ENCODE assay signal across 29 cellular contexts in the genomic region with DNA sequence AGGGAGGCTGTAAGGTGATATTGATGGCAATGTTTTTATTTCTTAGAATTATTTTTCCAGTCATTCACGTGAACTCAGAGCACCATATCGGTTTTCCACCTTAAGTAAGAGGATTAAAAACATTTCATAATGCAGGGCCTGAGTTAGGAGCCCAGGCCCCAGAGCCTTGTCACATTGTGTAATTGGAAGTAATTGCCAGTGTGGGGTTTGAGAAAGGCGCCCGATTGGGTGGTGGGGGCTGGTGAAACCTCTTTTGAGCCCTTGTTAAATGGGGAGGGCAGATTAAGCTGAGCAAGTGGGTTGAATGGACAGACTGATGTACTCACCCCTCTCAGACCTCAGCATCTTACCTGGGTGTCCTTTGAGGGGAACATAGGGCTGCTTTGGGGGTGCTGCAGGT.
"Had no signal": no experiment of that assay in that cellular context is flagged by ENCODE, and none has a peak within 500 bp of the region (broad histone marks: within the 10 kb centered on the region; RNA-seq: fewer than 3 reads in every experiment).

No MANE protein-coding gene starts in this region.

- DNase-seq: activated CD4-positive, alpha-beta T cell treated with anti-CD3 and anti-CD28 coated beads for 4 hours; activated CD4-positive, alpha-beta T cell treated with anti-CD3 and anti-CD28 coated beads, Interleukin-2, amount 50 U/mL, for 4 hours; activated effector memory CD4-positive, alpha-beta T cell treated with Interleukin-2 at 50 U/mL for 16 hours; activated naive CD4-positive, alpha-beta T cell treated with Interleukin-2 at 50 U/mL for 16 hours; adrenal gland; body of pancreas; cerebellar nuclear complex; colonic mucosa; effector memory CD4-positive, alpha-beta T cell; erythroblast; gastrocnemius medialis; glutamatergic neuron; islet precursor cell; left ventricle myocardium inferior; naive thymus-derived CD4-positive, alpha-beta T cell; occipital lobe; stimulated activated CD4-positive, alpha-beta T cell treated with anti-CD3 and anti-CD28 coated beads, Interleukin-12 subunit alpha, Interleukin-12 subunit beta, amount 100 ng/mL, for 4 hours; stimulated activated CD4-positive, alpha-beta T cell treated with anti-CD3 and anti-CD28 coated beads, Interleukin-4, amount 100 ng/mL, for 24 hours; T-helper 1 cell; upper lobe of left lung had no signal

- H3K27ac Mint-ChIP-seq: activated naive CD8-positive, alpha-beta T cell; mesothelial cell of epicardium; naive thymus-derived CD4-positive, alpha-beta T cell; stimulated activated effector memory CD8-positive, alpha-beta T cell treated with anti-CD3 and anti-CD28 coated beads, Interleukin-12 subunit alpha, Interleukin-12 subunit beta, amount 100 ng/mL, for 72 hours; stimulated activated naive CD8-positive, alpha-beta T cell treated with anti-CD3 and anti-CD28 coated beads, Interleukin-15, Interleukin-2, amounts not matched to agents 100 ng/mL and 50 ng/mL, for 24 hours; T-helper 2 cell treated with Interferon-gamma antibody and Interleukin-4, amounts not matched to agents 5 μg/mL and 100 μg/mL, for 36 hours had no signal

- H2AFZ ChIP-seq: hepatocyte had no signal

- H3K4me3 ChIP-seq: adrenal gland, body of pancreas, colonic mucosa, gastrocnemius medialis, hepatocyte, left ventricle myocardium inferior, lung, skin epidermis, upper lobe of left lung, vagina had no signal

- H3K27ac ChIP-seq: adrenal gland, body of pancreas, colonic mucosa, gastrocnemius medialis, hepatocyte, left ventricle myocardium inferior, skin epidermis, upper lobe of left lung, vagina had no signal

- H3K36me3 ChIP-seq: adrenal gland, colonic mucosa, gastrocnemius medialis, left ventricle myocardium inferior, upper lobe of left lung, vagina had no signal

- H3K4me3 Mint-ChIP-seq: activated naive CD8-positive, alpha-beta T cell; mesothelial cell of epicardium; naive thymus-derived CD4-positive, alpha-beta T cell; stimulated activated effector memory CD8-positive, alpha-beta T cell treated with anti-CD3 and anti-CD28 coated beads, Interleukin-12 subunit alpha, Interleukin-12 subunit beta, amount 100 ng/mL, for 72 hours; stimulated activated naive CD8-positive, alpha-beta T cell treated with anti-CD3 and anti-CD28 coated beads, Interleukin-15, Interleukin-2, amounts not matched to agents 100 ng/mL and 50 ng/mL, for 24 hours; T-helper 2 cell treated with Interferon-gamma antibody and Interleukin-4, amounts not matched to agents 5 μg/mL and 100 μg/mL, for 36 hours had no signal

- H3K36me3 Mint-ChIP-seq: mesothelial cell of epicardium; stimulated activated effector memory CD8-positive, alpha-beta T cell treated with anti-CD3 and anti-CD28 coated beads, Interleukin-12 subunit alpha, Interleukin-12 subunit beta, amount 100 ng/mL, for 72 hours had no signal

- H3K9me3 Mint-ChIP-seq: stimulated activated effector memory CD8-positive, alpha-beta T cell treated with anti-CD3 and anti-CD28 coated beads, Interleukin-12 subunit alpha, Interleukin-12 subunit beta, amount 100 ng/mL, for 72 hours had no signal

- H3K4me2 ChIP-seq: hepatocyte had no signal

- H3K4me1 Mint-ChIP-seq: naive thymus-derived CD4-positive, alpha-beta T cell; stimulated activated effector memory CD8-positive, alpha-beta T cell treated with anti-CD3 and anti-CD28 coated beads, Interleukin-12 subunit alpha, Interleukin-12 subunit beta, amount 100 ng/mL, for 72 hours had no signal

- H3K79me2 ChIP-seq: hepatocyte had no signal

- H3K4me1 ChIP-seq: adrenal gland, body of pancreas, colonic mucosa, gastrocnemius medialis, left ventricle myocardium inferior, upper lobe of left lung had no signal

- H3K9me3 ChIP-seq: adrenal gland, body of pancreas, colonic mucosa, gastrocnemius medialis, left ventricle myocardium inferior, upper lobe of left lung, vagina had no signal

- H3K27me3 ChIP-seq: adrenal gland, body of pancreas, colonic mucosa, gastrocnemius medialis, hepatocyte, upper lobe of left lung, vagina had no signal
